ENCODE assay signal across 1 cellular context in the genomic region with DNA sequence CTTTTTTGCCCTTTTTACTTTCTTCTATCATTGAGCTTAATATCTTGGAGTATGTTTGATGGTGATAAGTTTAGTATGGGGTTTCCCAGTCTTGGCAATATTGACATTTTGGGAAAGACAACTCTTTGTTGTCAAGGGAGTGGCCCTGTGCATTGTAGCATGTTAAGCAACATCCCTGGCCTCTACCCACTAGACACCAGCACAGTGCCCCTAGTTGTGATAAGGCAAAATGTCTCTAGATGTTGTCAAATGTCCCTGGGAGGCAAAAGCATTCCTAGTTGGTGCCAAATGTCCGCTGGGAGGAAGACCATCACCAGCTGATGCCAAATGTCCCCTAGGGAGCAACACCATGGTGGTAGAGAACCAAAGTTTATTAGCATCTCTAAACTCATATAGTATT.
TF ChIP-seq lines count a peak whose summit lies in the region.

No MANE protein-coding gene starts in this region.

TF ChIP-seq in HepG2, 621 proteins besides CTCF, POLR2A, EP300 and RAD21:
- TF ChIP-seq, protein P1, sequence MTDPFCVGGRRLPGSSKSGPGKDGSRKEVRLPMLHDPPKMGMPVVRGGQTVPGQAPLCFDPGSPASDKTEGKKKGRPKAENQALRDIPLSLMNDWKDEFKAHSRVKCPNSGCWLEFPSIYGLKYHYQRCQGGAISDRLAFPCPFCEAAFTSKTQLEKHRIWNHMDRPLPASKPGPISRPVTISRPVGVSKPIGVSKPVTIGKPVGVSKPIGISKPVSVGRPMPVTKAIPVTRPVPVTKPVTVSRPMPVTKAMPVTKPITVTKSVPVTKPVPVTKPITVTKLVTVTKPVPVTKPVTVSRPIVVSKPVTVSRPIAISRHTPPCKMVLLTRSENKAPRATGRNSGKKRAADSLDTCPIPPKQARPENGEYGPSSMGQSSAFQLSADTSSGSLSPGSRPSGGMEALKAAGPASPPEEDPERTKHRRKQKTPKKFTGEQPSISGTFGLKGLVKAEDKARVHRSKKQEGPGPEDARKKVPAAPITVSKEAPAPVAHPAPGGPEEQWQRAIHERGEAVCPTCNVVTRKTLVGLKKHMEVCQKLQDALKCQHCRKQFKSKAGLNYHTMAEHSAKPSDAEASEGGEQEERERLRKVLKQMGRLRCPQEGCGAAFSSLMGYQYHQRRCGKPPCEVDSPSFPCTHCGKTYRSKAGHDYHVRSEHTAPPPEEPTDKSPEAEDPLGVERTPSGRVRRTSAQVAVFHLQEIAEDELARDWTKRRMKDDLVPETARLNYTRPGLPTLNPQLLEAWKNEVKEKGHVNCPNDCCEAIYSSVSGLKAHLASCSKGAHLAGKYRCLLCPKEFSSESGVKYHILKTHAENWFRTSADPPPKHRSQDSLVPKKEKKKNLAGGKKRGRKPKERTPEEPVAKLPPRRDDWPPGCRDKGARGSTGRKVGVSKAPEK (CRISPR knock-in tag; IDR thresholded peaks at IDR 0.05; ENCODE audit: borderline replicate concordance), result no peak
- TF ChIP-seq ZNF563 (CRISPR knock-in tag; IDR thresholded peaks at IDR 0.05) (no peak), ZNF513 (CRISPR knock-in tag; conservative IDR thresholded peaks at IDR 0.05) (no peak), POLR2AphosphoS5 (IDR thresholded peaks at IDR 0.05; ENCODE audit: low read depth, low read length) (no peak), CREB3 (CRISPR knock-in tag; IDR thresholded peaks at IDR 0.05) (no peak), ZNF598 (CRISPR knock-in tag; IDR thresholded peaks at IDR 0.05; ENCODE audit: borderline replicate concordance) (no peak), HIVEP1 (CRISPR knock-in tag; IDR thresholded peaks at IDR 0.05) (no peak), POGZ (CRISPR knock-in tag; IDR thresholded peaks at IDR 0.05) (no peak), HDAC2 (CRISPR knock-in tag; IDR thresholded peaks at IDR 0.05) (no peak), ZBTB7B (CRISPR knock-in tag; IDR thresholded peaks at IDR 0.05) (no peak), MTA1 (CRISPR knock-in tag; IDR thresholded peaks at IDR 0.05; ENCODE audit: borderline replicate concordance) (no peak), ZNF782 (CRISPR knock-in tag; IDR thresholded peaks at IDR 0.05; ENCODE audit: borderline replicate concordance) (no peak), PRMT3 (CRISPR knock-in tag; IDR thresholded peaks at IDR 0.05; ENCODE audit: borderline replicate concordance, low read depth) (no peak), EED (CRISPR knock-in tag; IDR thresholded peaks at IDR 0.05) (no peak)
- TF ChIP-seq, protein P2, sequence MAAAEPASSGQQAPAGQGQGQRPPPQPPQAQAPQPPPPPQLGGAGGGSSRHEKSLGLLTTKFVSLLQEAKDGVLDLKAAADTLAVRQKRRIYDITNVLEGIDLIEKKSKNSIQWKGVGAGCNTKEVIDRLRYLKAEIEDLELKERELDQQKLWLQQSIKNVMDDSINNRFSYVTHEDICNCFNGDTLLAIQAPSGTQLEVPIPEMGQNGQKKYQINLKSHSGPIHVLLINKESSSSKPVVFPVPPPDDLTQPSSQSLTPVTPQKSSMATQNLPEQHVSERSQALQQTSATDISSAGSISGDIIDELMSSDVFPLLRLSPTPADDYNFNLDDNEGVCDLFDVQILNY (CRISPR knock-in tag; conservative IDR thresholded peaks at IDR 0.05), result no peak
- TF ChIP-seq, protein P3, sequence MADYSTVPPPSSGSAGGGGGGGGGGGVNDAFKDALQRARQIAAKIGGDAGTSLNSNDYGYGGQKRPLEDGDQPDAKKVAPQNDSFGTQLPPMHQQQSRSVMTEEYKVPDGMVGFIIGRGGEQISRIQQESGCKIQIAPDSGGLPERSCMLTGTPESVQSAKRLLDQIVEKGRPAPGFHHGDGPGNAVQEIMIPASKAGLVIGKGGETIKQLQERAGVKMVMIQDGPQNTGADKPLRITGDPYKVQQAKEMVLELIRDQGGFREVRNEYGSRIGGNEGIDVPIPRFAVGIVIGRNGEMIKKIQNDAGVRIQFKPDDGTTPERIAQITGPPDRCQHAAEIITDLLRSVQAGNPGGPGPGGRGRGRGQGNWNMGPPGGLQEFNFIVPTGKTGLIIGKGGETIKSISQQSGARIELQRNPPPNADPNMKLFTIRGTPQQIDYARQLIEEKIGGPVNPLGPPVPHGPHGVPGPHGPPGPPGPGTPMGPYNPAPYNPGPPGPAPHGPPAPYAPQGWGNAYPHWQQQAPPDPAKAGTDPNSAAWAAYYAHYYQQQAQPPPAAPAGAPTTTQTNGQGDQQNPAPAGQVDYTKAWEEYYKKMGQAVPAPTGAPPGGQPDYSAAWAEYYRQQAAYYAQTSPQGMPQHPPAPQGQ (CRISPR knock-in tag; IDR thresholded peaks at IDR 0.05; ENCODE audit: borderline replicate concordance), result no peak
- TF ChIP-seq, protein P4, sequence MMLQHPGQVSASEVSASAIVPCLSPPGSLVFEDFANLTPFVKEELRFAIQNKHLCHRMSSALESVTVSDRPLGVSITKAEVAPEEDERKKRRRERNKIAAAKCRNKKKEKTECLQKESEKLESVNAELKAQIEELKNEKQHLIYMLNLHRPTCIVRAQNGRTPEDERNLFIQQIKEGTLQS (CRISPR knock-in tag; IDR thresholded peaks at IDR 0.05), result no peak
- TF ChIP-seq, protein P5, sequence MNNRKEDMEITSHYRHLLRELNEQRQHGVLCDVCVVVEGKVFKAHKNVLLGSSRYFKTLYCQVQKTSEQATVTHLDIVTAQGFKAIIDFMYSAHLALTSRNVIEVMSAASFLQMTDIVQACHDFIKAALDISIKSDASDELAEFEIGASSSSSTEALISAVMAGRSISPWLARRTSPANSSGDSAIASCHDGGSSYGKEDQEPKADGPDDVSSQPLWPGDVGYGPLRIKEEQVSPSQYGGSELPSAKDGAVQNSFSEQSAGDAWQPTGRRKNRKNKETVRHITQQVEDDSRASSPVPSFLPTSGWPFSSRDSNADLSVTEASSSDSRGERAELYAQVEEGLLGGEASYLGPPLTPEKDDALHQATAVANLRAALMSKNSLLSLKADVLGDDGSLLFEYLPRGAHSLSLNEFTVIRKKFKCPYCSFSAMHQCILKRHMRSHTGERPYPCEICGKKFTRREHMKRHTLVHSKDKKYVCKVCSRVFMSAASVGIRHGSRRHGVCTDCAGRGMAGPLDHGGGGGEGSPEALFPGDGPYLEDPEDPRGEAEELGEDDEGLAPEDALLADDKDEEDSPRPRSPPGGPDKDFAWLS (CRISPR knock-in tag; IDR thresholded peaks at IDR 0.05; ENCODE audit: borderline replicate concordance), result no peak
- TF ChIP-seq, protein P6, sequence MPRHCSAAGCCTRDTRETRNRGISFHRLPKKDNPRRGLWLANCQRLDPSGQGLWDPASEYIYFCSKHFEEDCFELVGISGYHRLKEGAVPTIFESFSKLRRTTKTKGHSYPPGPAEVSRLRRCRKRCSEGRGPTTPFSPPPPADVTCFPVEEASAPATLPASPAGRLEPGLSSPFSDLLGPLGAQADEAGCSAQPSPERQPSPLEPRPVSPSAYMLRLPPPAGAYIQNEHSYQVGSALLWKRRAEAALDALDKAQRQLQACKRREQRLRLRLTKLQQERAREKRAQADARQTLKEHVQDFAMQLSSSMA (CRISPR knock-in tag; IDR thresholded peaks at IDR 0.05), result no peak
- TF ChIP-seq, protein P7, sequence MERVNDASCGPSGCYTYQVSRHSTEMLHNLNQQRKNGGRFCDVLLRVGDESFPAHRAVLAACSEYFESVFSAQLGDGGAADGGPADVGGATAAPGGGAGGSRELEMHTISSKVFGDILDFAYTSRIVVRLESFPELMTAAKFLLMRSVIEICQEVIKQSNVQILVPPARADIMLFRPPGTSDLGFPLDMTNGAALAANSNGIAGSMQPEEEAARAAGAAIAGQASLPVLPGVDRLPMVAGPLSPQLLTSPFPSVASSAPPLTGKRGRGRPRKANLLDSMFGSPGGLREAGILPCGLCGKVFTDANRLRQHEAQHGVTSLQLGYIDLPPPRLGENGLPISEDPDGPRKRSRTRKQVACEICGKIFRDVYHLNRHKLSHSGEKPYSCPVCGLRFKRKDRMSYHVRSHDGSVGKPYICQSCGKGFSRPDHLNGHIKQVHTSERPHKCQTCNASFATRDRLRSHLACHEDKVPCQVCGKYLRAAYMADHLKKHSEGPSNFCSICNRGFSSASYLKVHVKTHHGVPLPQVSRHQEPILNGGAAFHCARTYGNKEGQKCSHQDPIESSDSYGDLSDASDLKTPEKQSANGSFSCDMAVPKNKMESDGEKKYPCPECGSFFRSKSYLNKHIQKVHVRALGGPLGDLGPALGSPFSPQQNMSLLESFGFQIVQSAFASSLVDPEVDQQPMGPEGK (CRISPR knock-in tag; IDR thresholded peaks at IDR 0.05), result no peak
TF ChIP-seq in HepG2: peak in this region for 0.
